ENCODE assay signal across 13 cellular contexts in genomic region chr13:109998808-109999528, GRCh38.
DNase-seq lines count a peak whose midpoint lies in the region; ATAC-seq and TF ChIP-seq lines count a peak whose summit lies in the region.
"Had no signal": no experiment of that assay in that cellular context is flagged by ENCODE, and none has a peak within 500 bp of the region (broad histone marks: within the 10 kb centered on the region; RNA-seq: fewer than 3 reads in every experiment).

No MANE protein-coding gene starts in this region.

- H3K27ac ChIP-seq in foreskin keratinocyte (no peak overlapping the region), uterus (no peak overlapping the region), aorta (ENCODE audit: low read depth in 1 of 2, low read length in 2 of 2) (no peak overlapping the region)
- H3K27ac ChIP-seq: cardiac muscle cell, thoracic aorta had no signal

- H3K4me1 Mint-ChIP-seq in activated naive CD8-positive, alpha-beta T cell treated with anti-CD3 and anti-CD28 coated beads, Interleukin-2, amount 50 U/mL, for 24 hours: no peaks in the 10 kb centered on the region

- peaks cover 37% of the 10 kb centered on the region for H3K4me1 ChIP-seq in foreskin keratinocyte
- no peaks in the 10 kb centered on the region for H3K4me1 ChIP-seq in uterus
- H3K4me1 ChIP-seq in aorta (ENCODE audit: control insufficient read depth in 1 of 2, insufficient read depth in 2 of 2, low read length in 2 of 2): no peaks in the 10 kb centered on the region

- H3K27me3 ChIP-seq in foreskin keratinocyte: no peaks in the 10 kb centered on the region
- no peaks in the 10 kb centered on the region for H3K27me3 ChIP-seq in uterus
- H3K27me3 ChIP-seq in aorta (ENCODE audit: control insufficient read depth in 1 of 2, insufficient read depth in 2 of 2, low read length in 1 of 2): no peaks in the 10 kb centered on the region
- H3K27me3 ChIP-seq: cardiac muscle cell had no signal

- intact Hi-C loops in uterus (cut with DNase I; ENCODE audit: low total_unique reads): no loop called here
- intact Hi-C loops in aorta (cut with DNase I): no loop called here

- H3K36me3 ChIP-seq in uterus: no peaks in the 10 kb centered on the region
- H3K36me3 ChIP-seq in aorta (ENCODE audit: control insufficient read depth in 1 of 2, insufficient read depth in 2 of 2, low read length in 1 of 2): no peaks in the 10 kb centered on the region
- H3K36me3 ChIP-seq: cardiac muscle cell, thoracic aorta had no signal

- no peak overlapping the region for H3K4me3 Mint-ChIP-seq in activated naive CD8-positive, alpha-beta T cell treated with anti-CD3 and anti-CD28 coated beads, Interleukin-2, amount 50 U/mL, for 24 hours

- TF ChIP-seq POLR2A in uterus (IDR thresholded peaks at IDR 0.05): no peak

- H3K9me3 ChIP-seq in uterus (no peaks in the 10 kb centered on the region), aorta (ENCODE audit: control insufficient read depth, low read length) (no peaks in the 10 kb centered on the region)
- H3K9me3 ChIP-seq: thoracic aorta had no signal

- no peaks in the 10 kb centered on the region for H3K36me3 Mint-ChIP-seq in activated naive CD8-positive, alpha-beta T cell treated with anti-CD3 and anti-CD28 coated beads, Interleukin-2, amount 50 U/mL, for 24 hours (ENCODE audit: low read depth)

- no peak overlapping the region for H3K4me3 ChIP-seq in uterus
- no peak overlapping the region for H3K4me3 ChIP-seq in aorta (ENCODE audit: low read length in 2 of 2)
- H3K4me3 ChIP-seq: cardiac muscle cell, thoracic aorta had no signal

- ATAC-seq in SK-N-SH treated with all-trans-retinoic acid at 6 μM for 48 hours (peak; percentile 83), foreskin keratinocyte (peak; percentile 92), HG02610 (IDR thresholded peaks at IDR 0.05; ENCODE audit: unreplicated experiment) (no peak), aorta (ENCODE audit: low FRiP score) (no peak)
- ATAC-seq in activated naive CD8-positive, alpha-beta T cell treated with anti-CD3 and anti-CD28 coated beads, Interleukin-2, amount 50 U/mL, for 24 hours: no peak

- peak; percentile 89 for DNase-seq in A172 (ENCODE audit: low spot score)
- DNase-seq in H4 (ENCODE audit: low spot score): peak; percentile 37
- peak; percentile 89 to 95 for DNase-seq in foreskin keratinocyte
- no peak for DNase-seq in uterus
- DNase-seq in activated naive CD8-positive, alpha-beta T cell treated with anti-CD3 and anti-CD28 coated beads, Interleukin-2, amount 50 U/mL, for 24 hours: no peak
- DNase-seq in aorta: no peak
- DNase-seq: activated CD4-positive, alpha-beta T cell treated with anti-CD3 and anti-CD28 coated beads for 4 hours; NCI-H2171; stimulated activated CD4-positive, alpha-beta T cell treated with anti-CD3 and anti-CD28 coated beads, Interleukin-12 subunit alpha, Interleukin-12 subunit beta, amount 100 ng/mL, for 4 hours had no signal

- no peaks in the 10 kb centered on the region for H3K9me3 Mint-ChIP-seq in activated naive CD8-positive, alpha-beta T cell treated with anti-CD3 and anti-CD28 coated beads, Interleukin-2, amount 50 U/mL, for 24 hours

- peaks cover 2% of the 10 kb centered on the region for H3K27me3 Mint-ChIP-seq in activated naive CD8-positive, alpha-beta T cell treated with anti-CD3 and anti-CD28 coated beads, Interleukin-2, amount 50 U/mL, for 24 hours

- TF ChIP-seq CTCF in foreskin keratinocyte (conservative IDR thresholded peaks at IDR 0.05) (peak; percentile 39), uterus (IDR thresholded peaks at IDR 0.05) (no peak)

- H3K27ac Mint-ChIP-seq in activated naive CD8-positive, alpha-beta T cell treated with anti-CD3 and anti-CD28 coated beads, Interleukin-2, amount 50 U/mL, for 24 hours: no peak overlapping the region

- 64 to 72% methylated on average over 4 of the region's 4 CpGs for WGBS in aorta, 2 donors

TF ChIP-seq in SK-N-SH treated with all-trans-retinoic acid at 6 μM for 48 hours, 23 proteins besides CTCF, POLR2A, EP300 and RAD21:
- no peak for TF ChIP-seq ZFP30 (CRISPR knock-in tag; IDR thresholded peaks at IDR 0.05)
- no peak for TF ChIP-seq GLIS3 (CRISPR knock-in tag; IDR thresholded peaks at IDR 0.05)
- no peak for TF ChIP-seq RARB (CRISPR knock-in tag; IDR thresholded peaks at IDR 0.05)
- TF ChIP-seq SNAI2 (CRISPR knock-in tag; IDR thresholded peaks at IDR 0.05): no peak
- TF ChIP-seq ZC3H10 (CRISPR knock-in tag; IDR thresholded peaks at IDR 0.05): no peak
- TF ChIP-seq ZNF8 (CRISPR knock-in tag; IDR thresholded peaks at IDR 0.05): no peak
- TF ChIP-seq PATZ1 (CRISPR knock-in tag; IDR thresholded peaks at IDR 0.05; ENCODE audit: borderline replicate concordance): no peak
- no peak for TF ChIP-seq PPARA (CRISPR knock-in tag; IDR thresholded peaks at IDR 0.05; ENCODE audit: borderline replicate concordance)
- TF ChIP-seq ZNF565 (CRISPR knock-in tag; conservative IDR thresholded peaks at IDR 0.05; ENCODE audit: low read depth): no peak
- no peak for TF ChIP-seq POU6F1 (CRISPR knock-in tag; IDR thresholded peaks at IDR 0.05; ENCODE audit: borderline replicate concordance, low read depth)
- TF ChIP-seq TOX (CRISPR knock-in tag; IDR thresholded peaks at IDR 0.05; ENCODE audit: borderline replicate concordance): no peak
- TF ChIP-seq TSHZ2 (CRISPR knock-in tag; IDR thresholded peaks at IDR 0.05): no peak
- TF ChIP-seq ISL1 (CRISPR knock-in tag; IDR thresholded peaks at IDR 0.05): no peak
- no peak for TF ChIP-seq OSR1 (CRISPR knock-in tag; IDR thresholded peaks at IDR 0.05)
- TF ChIP-seq TCF4 (CRISPR knock-in tag; IDR thresholded peaks at IDR 0.05; ENCODE audit: borderline replicate concordance): no peak

Comparison
In these comparisons a context has a peak if more than half of its experiments do, and no peak if none do; other contexts are left out.
1. DNase-seq: peak in A172 (single experiment), H4 (single experiment) and foreskin keratinocyte (2 of 2); none in uterus (0 of 2), activated naive CD8-positive, alpha-beta T cell treated with anti-CD3 and anti-CD28 coated beads, Interleukin-2, amount 50 U/mL, for 24 hours (single experiment) and aorta (0 of 2).
2. ATAC-seq: peak in SK-N-SH treated with all-trans-retinoic acid at 6 μM for 48 hours (single experiment) and foreskin keratinocyte (single experiment); none in activated naive CD8-positive, alpha-beta T cell treated with anti-CD3 and anti-CD28 coated beads, Interleukin-2, amount 50 U/mL, for 24 hours (single experiment), HG02610 (single experiment) and aorta (single experiment).